ENCODE assay signal across 9 cellular contexts in genomic region chr12:1595690-1596347, GRCh38. TPM values are rescaled to one million over a fixed set of nuclear protein-coding genes. Genes with fewer than 3 reads are reported as not detected.
A peak's percentile ranks its signal among the peaks of the same experiment; 100 is the strongest.
DNase-seq lines count a peak whose midpoint lies in the region; ATAC-seq and TF ChIP-seq lines count a peak whose summit lies in the region.
"Had no signal": no experiment of that assay in that cellular context is flagged by ENCODE, and none has a peak within 500 bp of the region (broad histone marks: within the 10 kb centered on the region; RNA-seq: fewer than 3 reads in every experiment).

No MANE protein-coding gene starts in this region.

- H3K18ac ChIP-seq in H9 (ENCODE audit: insufficient read length, low read depth, low read length): no peak overlapping the region

- no peak overlapping the region for H3K23ac ChIP-seq in H9 (ENCODE audit: insufficient read length, low read depth, low read length)

- no peak overlapping the region for H2BK5ac ChIP-seq in H9 (ENCODE audit: insufficient read length, low read length)

- no CpG with 5 or more reads among the region's 9 CpGs for WGBS in H9 (ENCODE audit: extremely low coverage, insufficient read length, low lambda C conversion rate)
- 75 to 87% (median 77%) methylated on average over 9 of the region's 9 CpGs for WGBS in spleen, 5 donors

- no peaks in the 10 kb centered on the region for H3K79me2 ChIP-seq in H9 (ENCODE audit: insufficient read depth, low read length)

- H4K91ac ChIP-seq in H9 (ENCODE audit: insufficient read length, low read depth, low read length): no peak overlapping the region

- H3K4me3 ChIP-seq in iPS-15b (ENCODE audit: low read depth, low read length) (peak overlapping the region; percentile 61), spleen (peak overlapping the region in 3 of 8 donors; percentile 93 to 98 (median 94))

- H3K4me3 Mint-ChIP-seq in H9 (peak overlapping the region in 1 of 2 experiments; percentile 89; a peak in 2 of 5 replicates), T-helper 17 cell (peak overlapping the region; percentile 96)

- intact Hi-C loops in spleen (cut with DNase I; ENCODE audit: low total_unique reads): loop anchor here (10.0 kb wide), 1 partner anchor 1021 kb away; no protein-coding TSS in a partner anchor

- H3K27me3 ChIP-seq in H9 (ENCODE audit: insufficient read depth, low read length) (peaks cover 24% of the 10 kb centered on the region; the same call in 1 of the 2 replicates), iPS-15b (ENCODE audit: control insufficient read depth, insufficient read depth, low read length) (peaks cover 43% of the 10 kb centered on the region), spleen (replicated peaks in 1 of 7) (no peaks in the 10 kb centered on the region)

- TF ChIP-seq POLR2A in spleen (IDR thresholded peaks at IDR 0.05): no peak

- H4K5ac ChIP-seq in H9 (ENCODE audit: insufficient read length, low read depth, low read length): no peak overlapping the region

- H3K27ac Mint-ChIP-seq in H9 (no peak overlapping the region), T-helper 17 cell (peak overlapping the region; percentile 97)

- H3K4me2 ChIP-seq in H9 (ENCODE audit: insufficient read depth, insufficient read length, low read length): peak overlapping the region; percentile 69

- no peak overlapping the region for H3K27ac ChIP-seq in H9 (ENCODE audit: insufficient read length, low read depth, low read length)
- peak overlapping the region; percentile 80 to 98 (median 96) for H3K27ac ChIP-seq in spleen

- no peak overlapping the region for H4K8ac ChIP-seq in H9 (replicated peaks; ENCODE audit: insufficient read length, low read depth, low read length)

- peaks cover 0 to 2% (median 0%) of the 10 kb centered on the region in 3 experiments; a peak in 1 of 7 replicates for H3K36me3 Mint-ChIP-seq in H9 (ENCODE audit: insufficient read depth in 1 of 3, low read depth in 3 of 3)
- H3K36me3 Mint-ChIP-seq in T-helper 17 cell (ENCODE audit: low read depth): no peaks in the 10 kb centered on the region

- peaks cover 6% of the 10 kb centered on the region for H3K4me1 ChIP-seq in H9 (ENCODE audit: insufficient read depth, low read length)
- H3K4me1 ChIP-seq in iPS-15b (ENCODE audit: control insufficient read depth, insufficient read depth, low read length): peaks cover 19% of the 10 kb centered on the region
- H3K4me1 ChIP-seq in spleen: peaks cover 10 to 52% (median 40%) of the 10 kb centered on the region in 6 donors

- no peak overlapping the region for H2AK5ac ChIP-seq in H9 (ENCODE audit: insufficient read length, low read length)

- H3K9me3 Mint-ChIP-seq in H9: peaks cover 0 to 1% of the 10 kb centered on the region in 2 experiments; a peak in 3 of 5 replicates

- no peak for DNase-seq in H9
- no peak for DNase-seq in T-helper 17 cell
- no peak for DNase-seq in spleen
- DNase-seq in COLO829 (ENCODE audit: low spot score): no peak
- no peak for DNase-seq in MV-4-11 (lab: John Stamatoyannopoulos, UW)
- DNase-seq: foreskin melanocyte, NCI-H1417 treated with DMSO at 0.1 percent for 48 hours had no signal

- H3K14ac ChIP-seq in H9 (ENCODE audit: insufficient read depth, low read length): no peak overlapping the region

- H2BK120ac ChIP-seq in H9 (ENCODE audit: low read depth, low read length, poor library complexity, severe bottlenecking): no peak overlapping the region

- H3K4ac ChIP-seq in H9 (ENCODE audit: low read depth, low read length): no peak overlapping the region

- H3K27me3 Mint-ChIP-seq in H9 (ENCODE audit: low read depth) (peaks cover 47% of the 10 kb centered on the region), T-helper 17 cell (no peaks in the 10 kb centered on the region)

- H2BK20ac ChIP-seq in H9 (ENCODE audit: low read depth, low read length, poor library complexity, severe bottlenecking): no peak overlapping the region

- no peak overlapping the region for H2AFZ ChIP-seq in H9 (ENCODE audit: low read length)

- peaks cover 5% of the 10 kb centered on the region for H4K20me1 ChIP-seq in H9 (ENCODE audit: control insufficient read depth, insufficient read depth, insufficient read length)

- H2BK15ac ChIP-seq in H9 (ENCODE audit: low read depth, low read length): no peak overlapping the region

- H3K36me3 ChIP-seq in iPS-15b (ENCODE audit: control insufficient read depth, insufficient read depth, low read length): no peaks in the 10 kb centered on the region
- no peaks in the 10 kb centered on the region for H3K36me3 ChIP-seq in spleen

- no peak overlapping the region for H3K9ac ChIP-seq in H9 (ENCODE audit: extremely low read depth, insufficient read length, low read length)
- H3K9ac ChIP-seq in iPS-15b (ENCODE audit: low read depth, low read length): no peak overlapping the region

- TF ChIP-seq CTCF in H9 (conservative IDR thresholded peaks at IDR 0.05): no peak
- no peak for TF ChIP-seq CTCF in spleen (IDR thresholded peaks at IDR 0.05 in 8 of 11, conservative IDR thresholded peaks at IDR 0.05 in 3 of 11)

- H2BK12ac ChIP-seq in H9 (ENCODE audit: insufficient read length, low read depth, low read length): no peak overlapping the region

- no peak overlapping the region for H3K56ac ChIP-seq in H9 (ENCODE audit: insufficient read length, low read depth, low read length)

- H3K23me2 ChIP-seq in H9 (ENCODE audit: insufficient read length, low read depth, low read length, poor library complexity, severe bottlenecking): peaks cover 21% of the 10 kb centered on the region

- H3K9me3 ChIP-seq in H9 (ENCODE audit: control insufficient read depth, low read depth, low read length) (no peaks in the 10 kb centered on the region), T-helper 17 cell (ENCODE audit: control insufficient read depth, low read length, poor library complexity, severe bottlenecking) (no peaks in the 10 kb centered on the region), iPS-15b (ENCODE audit: control insufficient read depth, insufficient read depth, low read length) (no peaks in the 10 kb centered on the region), spleen (no peaks in the 10 kb centered on the region)

- no peaks in the 10 kb centered on the region for H3K79me1 ChIP-seq in H9 (ENCODE audit: insufficient read depth, low read depth, low read length, poor library complexity, severe bottlenecking)

- H3K4me1 Mint-ChIP-seq in H9: peaks cover 32 to 39% of the 10 kb centered on the region in 2 experiments
- H3K4me1 Mint-ChIP-seq in T-helper 17 cell: peaks cover 32% of the 10 kb centered on the region

- H3T11ph ChIP-seq in H9 (ENCODE audit: low read length): no peak overlapping the region

- ATAC-seq in T-helper 17 cell (no peak), HG02763 (IDR thresholded peaks at IDR 0.05; ENCODE audit: unreplicated experiment) (no peak)

RNA-seq across cellular contexts. Expression of gene FBXL14, which starts 1.4 kb away (rescaled TPM):
- total RNA-seq in H9 (2021): 15.6 and 16.0 TPM in 2 replicates
- 10 to 100 TPM; 26.7 to 30.0 TPM for total RNA-seq in T-helper 17 cell
- 10 to 100 TPM; 13.0 to 21.4 (median 19.8) TPM for total RNA-seq in spleen
- polyA plus RNA-seq in spleen: 10 to 100 TPM in 1 of 3 donors, 1 to 10 TPM in 2; 1.9 to 10.1 (median 5.0) TPM

RNA-seq across cellular contexts. Expression of gene WNT5B, which starts 33.2 kb away (rescaled TPM):
- 0.61 and 1.5 TPM in 2 replicates for total RNA-seq in H9 (2021)
- total RNA-seq in T-helper 17 cell: not detected
- 1 to 10 TPM; 3.9 to 8.7 (median 5.0) TPM for total RNA-seq in spleen
- polyA plus RNA-seq in spleen: 1 to 10 TPM; 1.1 to 1.8 (median 1.7) TPM
